Comparison of ENCODE assay signal across 8 cellular contexts in the genomic region with DNA sequence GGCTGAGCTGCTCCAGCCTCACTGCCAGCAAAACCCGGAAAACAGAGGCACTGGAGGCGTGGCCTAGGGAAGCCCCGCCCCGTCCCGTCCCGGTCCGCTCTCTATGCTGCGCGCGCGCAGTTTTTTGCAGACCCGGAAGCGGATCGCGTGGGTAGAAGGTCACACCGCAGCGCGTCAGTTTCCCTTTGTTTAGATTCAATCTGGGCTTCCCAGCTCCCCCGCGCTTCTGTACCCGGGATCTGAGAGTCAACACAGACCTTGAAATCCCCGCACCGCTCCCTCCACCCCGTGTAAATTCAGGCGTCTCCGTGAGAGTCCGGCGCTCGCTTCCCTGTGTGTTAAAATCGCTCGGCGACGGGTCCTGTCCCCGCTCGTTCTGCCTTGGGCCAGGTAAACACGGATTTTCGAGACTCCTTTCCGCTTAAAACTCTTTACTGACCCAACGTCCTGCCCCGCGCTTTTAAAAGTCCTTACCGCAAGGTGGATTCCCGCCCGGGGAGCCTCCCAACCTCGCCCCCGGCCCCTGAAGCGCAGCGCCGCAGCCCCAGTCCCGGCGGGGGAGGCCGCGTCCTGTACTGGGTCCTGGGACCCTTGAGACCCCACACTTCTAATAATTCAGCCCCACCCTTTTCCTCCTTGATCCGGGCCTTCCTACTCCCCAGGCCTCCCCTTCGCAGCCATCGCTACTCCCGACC. TPM values are rescaled to one million over a fixed set of nuclear protein-coding genes. Genes with fewer than 3 reads are reported as not detected.
DNase-seq lines count a peak whose midpoint lies in the region; ATAC-seq, FAIRE-seq and TF ChIP-seq lines count a peak whose summit lies in the region.

A gene (plus strand): TSS at position 127 of the 695 bp plus-strand sequence. CDS start 12,930 bp downstream, outside the sequence.

- H3K4me3 ChIP-seq in neural cell (ENCODE audit: low read length): peak within 1 kb of the TSS; percentile 97

- TF ChIP-seq EP300 in neural cell (conservative IDR thresholded peaks at IDR 0.05; ENCODE audit: poor library complexity, severe bottlenecking): peak; percentile 19

- no peaks in the 10 kb centered on the region for H3K9me2 ChIP-seq in neural cell (ENCODE audit: insufficient read depth, low read length)

- H2AFZ ChIP-seq in neural cell (ENCODE audit: low read depth, low read length): peak within 1 kb of the TSS; percentile 77

- peak within 1 kb of the TSS; percentile 61 for H3K4me2 ChIP-seq in neural cell (ENCODE audit: low read length)

- H3K27ac ChIP-seq in foreskin keratinocyte (peak within 1 kb of the TSS; percentile 61), neural cell (ENCODE audit: low read length) (peak within 1 kb of the TSS; percentile 98)

- no peaks in the 10 kb centered on the region for H4K20me1 ChIP-seq in neural cell (ENCODE audit: insufficient read depth)

- ATAC-seq in foreskin keratinocyte (peak; percentile 87), GM19351 (IDR thresholded peaks at IDR 0.05; ENCODE audit: unreplicated experiment) (no peak)

- no peak for FAIRE-seq in HTR-8/SVneo (lab: Jason Lieb, UNC)

- no peaks in the 10 kb centered on the region for H3F3A ChIP-seq in neural cell (ENCODE audit: insufficient read depth, low read length, poor library complexity, severe bottlenecking)

- TF ChIP-seq CTCF in foreskin keratinocyte (conservative IDR thresholded peaks at IDR 0.05): no peak
- TF ChIP-seq CTCF in neural cell (IDR thresholded peaks at IDR 0.05; ENCODE audit: poor library complexity, severe bottlenecking): no peak

- no peak for TF ChIP-seq RAD21 in neural cell (conservative IDR thresholded peaks at IDR 0.05)

- H3K79me2 ChIP-seq in neural cell (replicated peaks; ENCODE audit: insufficient read depth, low read length): peaks cover 17% of the 10 kb centered on the region

- H3K27me3 ChIP-seq in foreskin keratinocyte (no peaks in the 10 kb centered on the region), neural cell (ENCODE audit: insufficient read depth, low read depth, low read length) (no peaks in the 10 kb centered on the region)

- DNase-seq in HTR-8/SVneo (ENCODE audit: insufficient read length, low spot score) (peak; percentile 36), RPMI8226 (peak; percentile 92), activated gamma-delta T cell (lab: John Stamatoyannopoulos, UW) (peak; percentile 48), foreskin keratinocyte (peak; percentile 24 to 65)
- DNase-seq in stimulated activated naive CD4-positive, alpha-beta T cell (lab: John Stamatoyannopoulos, UW): peak; percentile 64 to 90 (median 80)

- H3K9me3 ChIP-seq in neural cell (ENCODE audit: low read length): no peaks in the 10 kb centered on the region

- H3K36me3 ChIP-seq in neural cell (ENCODE audit: insufficient read depth, low read length): no peaks in the 10 kb centered on the region

- peak; percentile 57 for TF ChIP-seq POLR2A in GM15510 (IDR thresholded peaks at IDR 0.05; ENCODE audit: borderline replicate concordance, extremely low read depth, insufficient read length)

- no peaks in the 10 kb centered on the region for H3K4me1 ChIP-seq in foreskin keratinocyte

- peak within 1 kb of the TSS; percentile 99 for H3K9ac ChIP-seq in neural cell (ENCODE audit: low read length)

TF ChIP-seq in neural cell, 6 proteins besides CTCF, POLR2A, EP300 and RAD21:
- TF ChIP-seq MXI1 (conservative IDR thresholded peaks at IDR 0.05; ENCODE audit: poor library complexity, severe bottlenecking) (peak; percentile 58), EZH2 (IDR thresholded peaks at IDR 0.05; ENCODE audit: borderline replicate concordance, insufficient read depth, low read length, poor library complexity, severe bottlenecking) (no peak), TAF1 (IDR thresholded peaks at IDR 0.05; ENCODE audit: low read depth) (peak; percentile 84), SMC3 (conservative IDR thresholded peaks at IDR 0.05; ENCODE audit: poor library complexity) (no peak), POLR2AphosphoS5 (IDR thresholded peaks at IDR 0.05) (peak; percentile 98)
- TF ChIP-seq, protein P1, sequence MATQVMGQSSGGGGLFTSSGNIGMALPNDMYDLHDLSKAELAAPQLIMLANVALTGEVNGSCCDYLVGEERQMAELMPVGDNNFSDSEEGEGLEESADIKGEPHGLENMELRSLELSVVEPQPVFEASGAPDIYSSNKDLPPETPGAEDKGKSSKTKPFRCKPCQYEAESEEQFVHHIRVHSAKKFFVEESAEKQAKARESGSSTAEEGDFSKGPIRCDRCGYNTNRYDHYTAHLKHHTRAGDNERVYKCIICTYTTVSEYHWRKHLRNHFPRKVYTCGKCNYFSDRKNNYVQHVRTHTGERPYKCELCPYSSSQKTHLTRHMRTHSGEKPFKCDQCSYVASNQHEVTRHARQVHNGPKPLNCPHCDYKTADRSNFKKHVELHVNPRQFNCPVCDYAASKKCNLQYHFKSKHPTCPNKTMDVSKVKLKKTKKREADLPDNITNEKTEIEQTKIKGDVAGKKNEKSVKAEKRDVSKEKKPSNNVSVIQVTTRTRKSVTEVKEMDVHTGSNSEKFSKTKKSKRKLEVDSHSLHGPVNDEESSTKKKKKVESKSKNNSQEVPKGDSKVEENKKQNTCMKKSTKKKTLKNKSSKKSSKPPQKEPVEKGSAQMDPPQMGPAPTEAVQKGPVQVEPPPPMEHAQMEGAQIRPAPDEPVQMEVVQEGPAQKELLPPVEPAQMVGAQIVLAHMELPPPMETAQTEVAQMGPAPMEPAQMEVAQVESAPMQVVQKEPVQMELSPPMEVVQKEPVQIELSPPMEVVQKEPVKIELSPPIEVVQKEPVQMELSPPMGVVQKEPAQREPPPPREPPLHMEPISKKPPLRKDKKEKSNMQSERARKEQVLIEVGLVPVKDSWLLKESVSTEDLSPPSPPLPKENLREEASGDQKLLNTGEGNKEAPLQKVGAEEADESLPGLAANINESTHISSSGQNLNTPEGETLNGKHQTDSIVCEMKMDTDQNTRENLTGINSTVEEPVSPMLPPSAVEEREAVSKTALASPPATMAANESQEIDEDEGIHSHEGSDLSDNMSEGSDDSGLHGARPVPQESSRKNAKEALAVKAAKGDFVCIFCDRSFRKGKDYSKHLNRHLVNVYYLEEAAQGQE (IDR thresholded peaks at IDR 0.05; ENCODE audit: borderline replicate concordance): peak; percentile 60

RNA-seq across cellular contexts. Expression of the gene that starts here (rescaled TPM):
- 0.28 and 0.95 TPM in 2 replicates for total RNA-seq in foreskin keratinocyte
- polyA plus RNA-seq in foreskin keratinocyte (0.22 and 0.25 TPM in 2 replicates), neural cell (23.1 and 28.3 TPM in 2 replicates)
- 56.7 and 58.2 TPM in 2 replicates for polyA minus RNA-seq in neural cell

Comparison
In these comparisons a context has a peak if more than half of its experiments do, and no peak if none do; other contexts are left out.
1. RNA of the gene that starts here (polyA plus RNA-seq): 23.1 to 28.3 TPM in neural cell; 0.22 to 0.25 TPM in foreskin keratinocyte; every median in the first group is over 10 times any median in the second.
2. Peak in DNase-seq, ATAC-seq and H3K27ac ChIP-seq in foreskin keratinocyte; RNA of the gene not detected or under 1 TPM.
3. DNase-seq: peak in every context shown above with its lines; median percentile 92 in RPMI8226; 80 in stimulated activated naive CD4-positive, alpha-beta T cell; 48 in activated gamma-delta T cell; 44 in foreskin keratinocyte; 36 in HTR-8/SVneo.